1 cellular context compared by ENCODE assay signal in the genomic region with DNA sequence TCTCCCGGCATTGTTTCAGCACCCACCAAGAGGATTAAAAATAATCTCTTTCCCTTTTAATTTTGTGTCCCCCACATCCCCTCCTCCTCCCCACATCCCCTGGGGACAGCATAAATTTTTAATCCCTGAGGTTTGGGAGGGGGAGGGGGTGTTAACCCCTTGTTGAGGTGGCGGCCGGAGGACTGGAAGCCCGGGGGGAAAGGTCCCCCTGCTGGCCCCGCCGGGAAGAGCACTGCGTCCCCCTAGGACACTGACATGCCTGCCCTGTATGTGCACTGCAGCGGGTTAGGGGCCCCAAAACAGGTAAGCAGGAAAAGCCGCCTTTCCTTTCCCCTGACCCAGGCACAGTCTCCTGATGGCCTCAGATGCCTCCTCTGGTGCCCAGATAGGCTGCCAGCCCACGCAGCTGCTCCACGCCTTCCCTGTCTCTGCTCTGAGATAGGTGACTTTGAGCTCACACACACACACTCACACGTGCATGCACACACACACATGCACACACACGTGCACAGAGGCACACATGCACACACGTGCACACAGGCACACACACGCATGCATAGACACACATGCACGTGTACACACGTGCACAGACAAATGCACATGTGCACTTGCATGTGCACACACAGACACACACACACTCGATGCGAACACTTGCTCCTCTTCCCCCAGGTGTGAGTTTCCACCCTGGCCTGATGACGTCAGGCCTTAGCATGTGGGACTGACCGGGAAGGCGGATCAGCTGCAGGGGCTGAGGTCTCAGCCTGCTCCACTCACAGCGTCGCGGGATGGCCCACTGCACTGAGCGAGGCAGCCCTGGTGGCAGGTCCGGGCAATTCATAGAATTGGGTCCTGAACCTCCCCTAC.
TF ChIP-seq lines count a peak whose summit lies in the region.

No MANE protein-coding gene starts in this region.

TF ChIP-seq in HepG2, 621 proteins besides CTCF, POLR2A, EP300 and RAD21 (continued from another document):
- TF ChIP-seq, protein P1, sequence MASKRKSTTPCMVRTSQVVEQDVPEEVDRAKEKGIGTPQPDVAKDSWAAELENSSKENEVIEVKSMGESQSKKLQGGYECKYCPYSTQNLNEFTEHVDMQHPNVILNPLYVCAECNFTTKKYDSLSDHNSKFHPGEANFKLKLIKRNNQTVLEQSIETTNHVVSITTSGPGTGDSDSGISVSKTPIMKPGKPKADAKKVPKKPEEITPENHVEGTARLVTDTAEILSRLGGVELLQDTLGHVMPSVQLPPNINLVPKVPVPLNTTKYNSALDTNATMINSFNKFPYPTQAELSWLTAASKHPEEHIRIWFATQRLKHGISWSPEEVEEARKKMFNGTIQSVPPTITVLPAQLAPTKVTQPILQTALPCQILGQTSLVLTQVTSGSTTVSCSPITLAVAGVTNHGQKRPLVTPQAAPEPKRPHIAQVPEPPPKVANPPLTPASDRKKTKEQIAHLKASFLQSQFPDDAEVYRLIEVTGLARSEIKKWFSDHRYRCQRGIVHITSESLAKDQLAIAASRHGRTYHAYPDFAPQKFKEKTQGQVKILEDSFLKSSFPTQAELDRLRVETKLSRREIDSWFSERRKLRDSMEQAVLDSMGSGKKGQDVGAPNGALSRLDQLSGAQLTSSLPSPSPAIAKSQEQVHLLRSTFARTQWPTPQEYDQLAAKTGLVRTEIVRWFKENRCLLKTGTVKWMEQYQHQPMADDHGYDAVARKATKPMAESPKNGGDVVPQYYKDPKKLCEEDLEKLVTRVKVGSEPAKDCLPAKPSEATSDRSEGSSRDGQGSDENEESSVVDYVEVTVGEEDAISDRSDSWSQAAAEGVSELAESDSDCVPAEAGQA (IDR thresholded peaks at IDR 0.05; ENCODE audit: low read depth), result no peak
- TF ChIP-seq, protein P1 (CRISPR knock-in tag; IDR thresholded peaks at IDR 0.05; ENCODE audit: borderline replicate concordance), result no peak
- TF ChIP-seq ZNF678 (CRISPR knock-in tag; IDR thresholded peaks at IDR 0.05) (no peak), TGIF2 (CRISPR knock-in tag; IDR thresholded peaks at IDR 0.05) (no peak), SKI (IDR thresholded peaks at IDR 0.05; ENCODE audit: partially characterized antibody) (no peak), ZNF224 (CRISPR knock-in tag; IDR thresholded peaks at IDR 0.05) (no peak), ZNF816 (CRISPR knock-in tag; IDR thresholded peaks at IDR 0.05; ENCODE audit: borderline replicate concordance) (no peak), ZNF556 (CRISPR knock-in tag; IDR thresholded peaks at IDR 0.05; ENCODE audit: borderline replicate concordance) (no peak), IRF2 (CRISPR knock-in tag; IDR thresholded peaks at IDR 0.05) (no peak), GZF1 (CRISPR knock-in tag; IDR thresholded peaks at IDR 0.05) (no peak), ZNF253 (CRISPR knock-in tag; IDR thresholded peaks at IDR 0.05; ENCODE audit: borderline replicate concordance) (no peak), ZNF577 (CRISPR knock-in tag; IDR thresholded peaks at IDR 0.05; ENCODE audit: borderline replicate concordance, low read depth) (no peak), HNRNPL (IDR thresholded peaks at IDR 0.05; ENCODE audit: low read depth, low read length) (0 out of 2 replicates have a peak, but pooled peaks have one; percentile 17), ZNF614 (CRISPR knock-in tag; IDR thresholded peaks at IDR 0.05; ENCODE audit: borderline replicate concordance) (no peak), ZNF451 (CRISPR knock-in tag; IDR thresholded peaks at IDR 0.05) (no peak), BRD4 (CRISPR knock-in tag; IDR thresholded peaks at IDR 0.05) (0 out of 2 replicates have a peak, but pooled peaks have one; percentile 36), KLF12 (CRISPR knock-in tag; IDR thresholded peaks at IDR 0.05; ENCODE audit: borderline replicate concordance) (no peak), ZNF432 (CRISPR knock-in tag; IDR thresholded peaks at IDR 0.05; ENCODE audit: borderline replicate concordance) (no peak), MAFK (conservative IDR thresholded peaks at IDR 0.05 in 1 of 2, IDR thresholded peaks at IDR 0.05 in 1 of 2; ENCODE audit: low read length in 2 of 2) (no peak), ZFP82 (CRISPR knock-in tag; IDR thresholded peaks at IDR 0.05; ENCODE audit: borderline replicate concordance) (no peak), ZNF629 (CRISPR knock-in tag; conservative IDR thresholded peaks at IDR 0.05) (no peak), ZBTB21 (CRISPR knock-in tag; IDR thresholded peaks at IDR 0.05) (no peak)
- TF ChIP-seq, protein P2, sequence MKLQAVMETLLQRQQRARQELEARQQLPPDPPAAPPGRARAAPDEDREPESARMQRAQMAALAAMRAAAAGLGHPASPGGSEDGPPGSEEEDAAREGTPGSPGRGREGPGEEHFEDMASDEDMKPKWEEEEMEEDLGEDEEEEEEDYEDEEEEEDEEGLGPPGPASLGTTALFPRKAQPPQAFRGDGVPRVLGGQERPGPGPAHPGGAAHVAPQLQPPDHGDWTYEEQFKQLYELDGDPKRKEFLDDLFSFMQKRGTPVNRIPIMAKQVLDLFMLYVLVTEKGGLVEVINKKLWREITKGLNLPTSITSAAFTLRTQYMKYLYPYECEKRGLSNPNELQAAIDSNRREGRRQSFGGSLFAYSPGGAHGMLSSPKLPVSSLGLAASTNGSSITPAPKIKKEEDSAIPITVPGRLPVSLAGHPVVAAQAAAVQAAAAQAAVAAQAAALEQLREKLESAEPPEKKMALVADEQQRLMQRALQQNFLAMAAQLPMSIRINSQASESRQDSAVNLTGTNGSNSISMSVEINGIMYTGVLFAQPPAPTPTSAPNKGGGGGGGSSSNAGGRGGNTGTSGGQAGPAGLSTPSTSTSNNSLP (IDR thresholded peaks at IDR 0.05; ENCODE audit: low read depth, low read length), result no peak
- TF ChIP-seq, protein P3, sequence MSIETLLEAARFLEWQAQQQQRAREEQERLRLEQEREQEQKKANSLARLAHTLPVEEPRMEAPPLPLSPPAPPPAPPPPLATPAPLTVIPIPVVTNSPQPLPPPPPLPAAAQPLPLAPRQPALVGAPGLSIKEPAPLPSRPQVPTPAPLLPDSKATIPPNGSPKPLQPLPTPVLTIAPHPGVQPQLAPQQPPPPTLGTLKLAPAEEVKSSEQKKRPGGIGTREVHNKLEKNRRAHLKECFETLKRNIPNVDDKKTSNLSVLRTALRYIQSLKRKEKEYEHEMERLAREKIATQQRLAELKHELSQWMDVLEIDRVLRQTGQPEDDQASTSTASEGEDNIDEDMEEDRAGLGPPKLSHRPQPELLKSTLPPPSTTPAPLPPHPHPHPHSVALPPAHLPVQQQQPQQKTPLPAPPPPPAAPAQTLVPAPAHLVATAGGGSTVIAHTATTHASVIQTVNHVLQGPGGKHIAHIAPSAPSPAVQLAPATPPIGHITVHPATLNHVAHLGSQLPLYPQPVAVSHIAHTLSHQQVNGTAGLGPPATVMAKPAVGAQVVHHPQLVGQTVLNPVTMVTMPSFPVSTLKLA (IDR thresholded peaks at IDR 0.05), result peak; percentile 99
- TF ChIP-seq, protein P4, sequence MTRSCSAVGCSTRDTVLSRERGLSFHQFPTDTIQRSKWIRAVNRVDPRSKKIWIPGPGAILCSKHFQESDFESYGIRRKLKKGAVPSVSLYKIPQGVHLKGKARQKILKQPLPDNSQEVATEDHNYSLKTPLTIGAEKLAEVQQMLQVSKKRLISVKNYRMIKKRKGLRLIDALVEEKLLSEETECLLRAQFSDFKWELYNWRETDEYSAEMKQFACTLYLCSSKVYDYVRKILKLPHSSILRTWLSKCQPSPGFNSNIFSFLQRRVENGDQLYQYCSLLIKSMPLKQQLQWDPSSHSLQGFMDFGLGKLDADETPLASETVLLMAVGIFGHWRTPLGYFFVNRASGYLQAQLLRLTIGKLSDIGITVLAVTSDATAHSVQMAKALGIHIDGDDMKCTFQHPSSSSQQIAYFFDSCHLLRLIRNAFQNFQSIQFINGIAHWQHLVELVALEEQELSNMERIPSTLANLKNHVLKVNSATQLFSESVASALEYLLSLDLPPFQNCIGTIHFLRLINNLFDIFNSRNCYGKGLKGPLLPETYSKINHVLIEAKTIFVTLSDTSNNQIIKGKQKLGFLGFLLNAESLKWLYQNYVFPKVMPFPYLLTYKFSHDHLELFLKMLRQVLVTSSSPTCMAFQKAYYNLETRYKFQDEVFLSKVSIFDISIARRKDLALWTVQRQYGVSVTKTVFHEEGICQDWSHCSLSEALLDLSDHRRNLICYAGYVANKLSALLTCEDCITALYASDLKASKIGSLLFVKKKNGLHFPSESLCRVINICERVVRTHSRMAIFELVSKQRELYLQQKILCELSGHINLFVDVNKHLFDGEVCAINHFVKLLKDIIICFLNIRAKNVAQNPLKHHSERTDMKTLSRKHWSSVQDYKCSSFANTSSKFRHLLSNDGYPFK (CRISPR knock-in tag; IDR thresholded peaks at IDR 0.05; ENCODE audit: borderline replicate concordance), result 0 out of 2 replicates have a peak, but pooled peaks have one; percentile 24
- TF ChIP-seq, protein P5, sequence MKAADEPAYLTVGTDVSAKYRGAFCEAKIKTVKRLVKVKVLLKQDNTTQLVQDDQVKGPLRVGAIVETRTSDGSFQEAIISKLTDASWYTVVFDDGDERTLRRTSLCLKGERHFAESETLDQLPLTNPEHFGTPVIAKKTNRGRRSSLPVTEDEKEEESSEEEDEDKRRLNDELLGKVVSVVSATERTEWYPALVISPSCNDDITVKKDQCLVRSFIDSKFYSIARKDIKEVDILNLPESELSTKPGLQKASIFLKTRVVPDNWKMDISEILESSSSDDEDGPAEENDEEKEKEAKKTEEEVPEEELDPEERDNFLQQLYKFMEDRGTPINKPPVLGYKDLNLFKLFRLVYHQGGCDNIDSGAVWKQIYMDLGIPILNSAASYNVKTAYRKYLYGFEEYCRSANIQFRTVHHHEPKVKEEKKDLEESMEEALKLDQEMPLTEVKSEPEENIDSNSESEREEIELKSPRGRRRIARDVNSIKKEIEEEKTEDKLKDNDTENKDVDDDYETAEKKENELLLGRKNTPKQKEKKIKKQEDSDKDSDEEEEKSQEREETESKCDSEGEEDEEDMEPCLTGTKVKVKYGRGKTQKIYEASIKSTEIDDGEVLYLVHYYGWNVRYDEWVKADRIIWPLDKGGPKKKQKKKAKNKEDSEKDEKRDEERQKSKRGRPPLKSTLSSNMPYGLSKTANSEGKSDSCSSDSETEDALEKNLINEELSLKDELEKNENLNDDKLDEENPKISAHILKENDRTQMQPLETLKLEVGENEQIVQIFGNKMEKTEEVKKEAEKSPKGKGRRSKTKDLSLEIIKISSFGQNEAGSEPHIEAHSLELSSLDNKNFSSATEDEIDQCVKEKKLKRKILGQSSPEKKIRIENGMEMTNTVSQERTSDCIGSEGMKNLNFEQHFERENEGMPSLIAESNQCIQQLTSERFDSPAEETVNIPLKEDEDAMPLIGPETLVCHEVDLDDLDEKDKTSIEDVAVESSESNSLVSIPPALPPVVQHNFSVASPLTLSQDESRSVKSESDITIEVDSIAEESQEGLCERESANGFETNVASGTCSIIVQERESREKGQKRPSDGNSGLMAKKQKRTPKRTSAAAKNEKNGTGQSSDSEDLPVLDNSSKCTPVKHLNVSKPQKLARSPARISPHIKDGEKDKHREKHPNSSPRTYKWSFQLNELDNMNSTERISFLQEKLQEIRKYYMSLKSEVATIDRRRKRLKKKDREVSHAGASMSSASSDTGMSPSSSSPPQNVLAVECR (CRISPR knock-in tag; IDR thresholded peaks at IDR 0.05; ENCODE audit: borderline replicate concordance), result no peak; the same call in 1 of the 2 replicates
